In the genomic region with DNA sequence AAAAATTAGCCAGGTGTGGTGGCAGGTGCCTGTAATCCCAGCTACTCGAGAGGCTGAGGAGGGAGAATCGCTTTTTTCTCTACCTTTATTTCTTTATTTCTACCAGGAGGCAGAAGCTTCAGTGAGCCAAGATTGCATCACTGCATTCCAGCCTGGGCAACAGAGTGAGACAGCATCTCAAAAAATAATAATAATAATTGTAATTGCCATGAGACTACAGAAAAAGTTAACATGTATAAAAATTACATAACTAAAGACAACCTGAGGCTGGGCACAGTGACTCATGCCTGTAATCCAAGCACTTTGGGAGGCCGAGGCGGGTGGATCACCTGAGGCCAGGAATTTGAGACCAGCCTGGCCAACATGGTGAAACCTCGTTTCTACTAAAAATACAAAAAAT, we compare ENCODE assay signal across 6 cellular contexts.
DNase-seq lines count a peak whose midpoint lies in the region; FAIRE-seq and TF ChIP-seq lines count a peak whose summit lies in the region.
"Not testable (repeated sequence)": the region's sequence is repeated elsewhere in the genome, so short reads cannot be mapped to it uniquely, and the experiment has no call there.

No MANE protein-coding gene starts in this region.

- H3K36me3 Mint-ChIP-seq in MCF 10A (ENCODE audit: insufficient read depth, unreplicated experiment), result not testable (repeated sequence)

- CTCF ChIA-PET in RWPE1 (lab: Yijun Ruan, JAX), result not testable (repeated sequence)
- CTCF ChIA-PET in MCF 10A (lab: Yijun Ruan, JAX), result interaction anchor here (1.1 kb wide), 1 partner anchor 11 kb away, joined by 3 read pairs; no protein-coding TSS in a partner anchor

- not testable (repeated sequence) for H3K27me3 ChIP-seq in bronchial epithelial cell (ENCODE audit: control insufficient read depth, insufficient read depth, low read length)

- H3K36me3 ChIP-seq in bronchial epithelial cell (ENCODE audit: control insufficient read depth, insufficient read depth, low read length), result not testable (repeated sequence)

- H3K9me3 Mint-ChIP-seq in MCF 10A (ENCODE audit: unreplicated experiment), result not testable (repeated sequence)

- TF ChIP-seq CTCF in RWPE1 (conservative IDR thresholded peaks at IDR 0.05; ENCODE audit: low read depth); MCF 10A (IDR thresholded peaks at IDR 0.05; ENCODE audit: unreplicated experiment); bronchial epithelial cell (IDR thresholded peaks at IDR 0.05; ENCODE audit: insufficient read depth, low read length, severe bottlenecking); retinal pigment epithelial cell (conservative IDR thresholded peaks at IDR 0.05; ENCODE audit: low read depth, low read length): not testable (repeated sequence)

- H3K27me3 Mint-ChIP-seq in MCF 10A (ENCODE audit: insufficient read depth, unreplicated experiment), result peaks cover 36% of the 10 kb centered on the region

- peak overlapping the region; percentile 60 for H3K27ac ChIP-seq in RWPE1

- DNase-seq in Caki2 (ENCODE audit: low read depth) (peak; percentile 47), MCF 10A (ENCODE audit: unreplicated experiment) (peak; percentile 27), bronchial epithelial cell (ENCODE audit: low read depth) (peak; percentile 9), kidney tubule cell (ENCODE audit: low spot score) (peak; percentile 25), retinal pigment epithelial cell (ENCODE audit: low read depth) (peak; percentile 11)
- not testable (repeated sequence) for DNase-seq in RWPE1 (ENCODE audit: low spot score)

- H3K4me3 Mint-ChIP-seq in MCF 10A (ENCODE audit: unreplicated experiment), result not testable (repeated sequence)

- POLR2A ChIA-PET in RWPE1 (lab: Yijun Ruan, JAX; ENCODE audit: low non-redundant PET), result not testable (repeated sequence)
- POLR2A ChIA-PET in MCF 10A (lab: Yijun Ruan, JAX), result interaction anchor here (1.2 kb wide), 1 partner anchor 19 kb away, joined by 3 read pairs; no protein-coding TSS in a partner anchor

- not testable (repeated sequence) for H3K4me1 Mint-ChIP-seq in MCF 10A (ENCODE audit: insufficient read depth, unreplicated experiment)

- intact Hi-C loops in MCF 10A (cut with micrococcal nuclease), result not testable (repeated sequence)

- FAIRE-seq in bronchial epithelial cell (lab: Jason Lieb, UNC), result not testable (repeated sequence)

- in situ Hi-C loops in Caki2 (cut with HindIII; ENCODE audit: low pct_unique_long_range_greater_than_20kb, low sequenced_read_pairs), result not testable (repeated sequence)

- H3K4me3 ChIP-seq in bronchial epithelial cell (ENCODE audit: low read depth, low read length); retinal pigment epithelial cell (ENCODE audit: low read length): not testable (repeated sequence)

- not testable (repeated sequence) for BruUV-seq in MCF 10A (replicated peaks; lab: Mats Ljungman, UMichigan)

- not testable (repeated sequence) for H3K27ac Mint-ChIP-seq in MCF 10A (ENCODE audit: low read depth, unreplicated experiment)
